1 cellular context compared by ENCODE assay signal in the genomic region with DNA sequence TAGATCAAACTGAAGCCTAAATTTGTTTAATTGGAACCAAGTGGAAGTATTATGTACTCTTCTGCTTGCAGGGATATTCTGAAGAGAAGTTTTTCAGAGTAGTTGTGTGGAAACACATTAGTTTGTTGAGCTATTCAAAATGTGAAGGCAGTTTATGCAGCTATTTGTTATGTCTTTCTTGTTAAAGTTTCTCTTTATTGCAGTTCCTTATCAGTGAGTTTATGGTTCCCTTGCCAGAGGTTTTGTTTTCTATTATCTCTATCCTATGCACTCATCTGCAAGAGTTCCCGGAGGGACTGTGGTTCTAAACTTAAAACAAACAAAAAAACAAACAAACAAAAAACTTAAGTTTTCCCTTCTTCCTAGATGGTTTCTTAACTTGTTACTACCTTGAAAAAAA.
TF ChIP-seq lines count a peak whose summit lies in the region.

No MANE protein-coding gene starts in this region.

TF ChIP-seq in K562, 482 proteins besides CTCF, POLR2A, EP300 and RAD21 (continued from another document):
- TF ChIP-seq, protein P1, sequence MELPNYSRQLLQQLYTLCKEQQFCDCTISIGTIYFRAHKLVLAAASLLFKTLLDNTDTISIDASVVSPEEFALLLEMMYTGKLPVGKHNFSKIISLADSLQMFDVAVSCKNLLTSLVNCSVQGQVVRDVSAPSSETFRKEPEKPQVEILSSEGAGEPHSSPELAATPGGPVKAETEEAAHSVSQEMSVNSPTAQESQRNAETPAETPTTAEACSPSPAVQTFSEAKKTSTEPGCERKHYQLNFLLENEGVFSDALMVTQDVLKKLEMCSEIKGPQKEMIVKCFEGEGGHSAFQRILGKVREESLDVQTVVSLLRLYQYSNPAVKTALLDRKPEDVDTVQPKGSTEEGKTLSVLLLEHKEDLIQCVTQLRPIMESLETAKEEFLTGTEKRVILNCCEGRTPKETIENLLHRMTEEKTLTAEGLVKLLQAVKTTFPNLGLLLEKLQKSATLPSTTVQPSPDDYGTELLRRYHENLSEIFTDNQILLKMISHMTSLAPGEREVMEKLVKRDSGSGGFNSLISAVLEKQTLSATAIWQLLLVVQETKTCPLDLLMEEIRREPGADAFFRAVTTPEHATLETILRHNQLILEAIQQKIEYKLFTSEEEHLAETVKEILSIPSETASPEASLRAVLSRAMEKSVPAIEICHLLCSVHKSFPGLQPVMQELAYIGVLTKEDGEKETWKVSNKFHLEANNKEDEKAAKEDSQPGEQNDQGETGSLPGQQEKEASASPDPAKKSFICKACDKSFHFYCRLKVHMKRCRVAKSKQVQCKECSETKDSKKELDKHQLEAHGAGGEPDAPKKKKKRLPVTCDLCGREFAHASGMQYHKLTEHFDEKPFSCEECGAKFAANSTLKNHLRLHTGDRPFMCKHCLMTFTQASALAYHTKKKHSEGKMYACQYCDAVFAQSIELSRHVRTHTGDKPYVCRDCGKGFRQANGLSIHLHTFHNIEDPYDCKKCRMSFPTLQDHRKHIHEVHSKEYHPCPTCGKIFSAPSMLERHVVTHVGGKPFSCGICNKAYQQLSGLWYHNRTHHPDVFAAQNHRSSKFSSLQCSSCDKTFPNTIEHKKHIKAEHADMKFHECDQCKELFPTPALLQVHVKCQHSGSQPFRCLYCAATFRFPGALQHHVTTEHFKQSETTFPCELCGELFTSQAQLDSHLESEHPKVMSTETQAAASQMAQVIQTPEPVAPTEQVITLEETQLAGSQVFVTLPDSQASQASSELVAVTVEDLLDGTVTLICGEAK (IDR thresholded peaks at IDR 0.05), result peak; percentile 26; the same call in 1 of the 2 replicates
- TF ChIP-seq, protein P1 (CRISPR knock-in tag; IDR thresholded peaks at IDR 0.05), result no peak
- TF ChIP-seq SOX6 (IDR thresholded peaks at IDR 0.05) (peak; percentile 57), SMARCA4 (IDR thresholded peaks at IDR 0.05) (0 out of 2 replicates have a peak, but pooled peaks have one; percentile 19)
